In genomic region chr15:88653200-88654064, GRCh38 we compare ENCODE assay signal across 16 cellular contexts. TPM values are rescaled to one million over a fixed set of nuclear protein-coding genes. Genes with fewer than 3 reads are reported as not detected.
A peak's percentile ranks its signal among the peaks of the same experiment; 100 is the strongest.
DNase-seq lines count a peak whose midpoint lies in the region; ATAC-seq, FAIRE-seq and TF ChIP-seq lines count a peak whose summit lies in the region.
"Had no signal": no experiment of that assay in that cellular context is flagged by ENCODE, and none has a peak within 500 bp of the region (broad histone marks: within the 10 kb centered on the region; RNA-seq: fewer than 3 reads in every experiment).

No MANE protein-coding gene starts in this region.

- FAIRE-seq in D721Med (lab: Jason Lieb, UNC): no peak
- FAIRE-seq: GM19239, TTC549 had no signal

- H3K27ac Mint-ChIP-seq in CD4-positive, CD25-positive, alpha-beta regulatory T cell: peak overlapping the region; percentile 84 to 92 (median 89)
- peak overlapping the region; percentile 79 for H3K27ac Mint-ChIP-seq in activated naive CD8-positive, alpha-beta T cell treated with anti-CD3 and anti-CD28 coated beads, Interleukin-2, amount 10 ng/mL, durations not matched to agents 7 days and 5 days

- peak overlapping the region in 1 of 4 donors; percentile 46 for H3K4me3 Mint-ChIP-seq in CD4-positive, CD25-positive, alpha-beta regulatory T cell
- no peak overlapping the region for H3K4me3 Mint-ChIP-seq in activated naive CD8-positive, alpha-beta T cell treated with anti-CD3 and anti-CD28 coated beads, Interleukin-2, amount 10 ng/mL, durations not matched to agents 7 days and 5 days

- peaks cover 9 to 90% (median 54%) of the 10 kb centered on the region in 4 donors for H3K4me1 Mint-ChIP-seq in CD4-positive, CD25-positive, alpha-beta regulatory T cell
- peaks cover 48% of the 10 kb centered on the region for H3K4me1 Mint-ChIP-seq in activated naive CD8-positive, alpha-beta T cell treated with anti-CD3 and anti-CD28 coated beads, Interleukin-2, amount 10 ng/mL, durations not matched to agents 7 days and 5 days

- DNase-seq in CD4-positive, CD25-positive, alpha-beta regulatory T cell: no peak
- DNase-seq in activated naive CD8-positive, alpha-beta T cell treated with anti-CD3 and anti-CD28 coated beads, Interleukin-2, amount 10 ng/mL, durations not matched to agents 7 days and 5 days: no peak
- DNase-seq in mesenteric fat pad (ENCODE audit: low spot score) (peak; percentile 60), NCI-H524 treated with DMSO at 0.1 percent for 48 hours (lab: John Stamatoyannopoulos, UW) (no peak), D721Med (ENCODE audit: insufficient read length, low spot score) (no peak)
- DNase-seq: brain microvascular endothelial cell; C1 segment of cervical spinal cord; glutamatergic neuron; retina; SHP77 treated with DMSO at 0.1 percent for 48 hours; stimulated activated CD4-positive, alpha-beta T cell treated with anti-CD3 and anti-CD28 coated beads, Interleukin-2, amount 100 ng/mL, for 24 hours had no signal

- peaks cover 41% of the 10 kb centered on the region for H3K36me3 ChIP-seq in CD4-positive, CD25-positive, alpha-beta regulatory T cell (ENCODE audit: control insufficient read depth, insufficient read depth, low read length)
- H3K36me3 ChIP-seq: brain microvascular endothelial cell had no signal

- no peaks in the 10 kb centered on the region for H3K9me3 Mint-ChIP-seq in CD4-positive, CD25-positive, alpha-beta regulatory T cell
- H3K9me3 Mint-ChIP-seq in activated naive CD8-positive, alpha-beta T cell treated with anti-CD3 and anti-CD28 coated beads, Interleukin-2, amount 10 ng/mL, durations not matched to agents 7 days and 5 days: no peaks in the 10 kb centered on the region

- H3K4me1 ChIP-seq in CD4-positive, CD25-positive, alpha-beta regulatory T cell (ENCODE audit: control insufficient read depth, insufficient read depth, low read length, poor library complexity, severe bottlenecking): peaks cover 81% of the 10 kb centered on the region

- no peaks in the 10 kb centered on the region for H3K9me3 ChIP-seq in CD4-positive, CD25-positive, alpha-beta regulatory T cell (ENCODE audit: control insufficient read depth in 2 of 2, low read length in 2 of 2)

- no peak overlapping the region for H3K4me3 ChIP-seq in CD4-positive, CD25-positive, alpha-beta regulatory T cell (ENCODE audit: low read depth, low read length)

- H3K27ac ChIP-seq in CD4-positive, CD25-positive, alpha-beta regulatory T cell (ENCODE audit: insufficient read depth, low read length, poor library complexity, severe bottlenecking): peak overlapping the region; percentile 25
- H3K27ac ChIP-seq: brain microvascular endothelial cell had no signal

- POLR2A ChIA-PET in activated naive CD8-positive, alpha-beta T cell treated with anti-CD3 and anti-CD28 coated beads, Interleukin-2, amount 10 ng/mL, durations not matched to agents 7 days and 5 days (lab: Charles Lee): interaction anchor here (1.1 to 1.2 kb wide), 2 partner anchors 17 to 31 kb away, joined by 3 read pairs; no protein-coding TSS in a partner anchor

- H3K36me3 Mint-ChIP-seq in CD4-positive, CD25-positive, alpha-beta regulatory T cell: peaks cover 27% of the 10 kb centered on the region
- peaks cover 17% of the 10 kb centered on the region for H3K36me3 Mint-ChIP-seq in activated naive CD8-positive, alpha-beta T cell treated with anti-CD3 and anti-CD28 coated beads, Interleukin-2, amount 10 ng/mL, durations not matched to agents 7 days and 5 days

- no peaks in the 10 kb centered on the region for H3K27me3 ChIP-seq in CD4-positive, CD25-positive, alpha-beta regulatory T cell (ENCODE audit: control insufficient read depth, insufficient read depth, low read length)
- H3K27me3 ChIP-seq: brain microvascular endothelial cell had no signal

- TF ChIP-seq CTCF in D721Med (IDR thresholded peaks at IDR 0.05; ENCODE audit: insufficient read depth, missing control alignments): no peak

- no peaks in the 10 kb centered on the region for H3K27me3 Mint-ChIP-seq in CD4-positive, CD25-positive, alpha-beta regulatory T cell
- no peaks in the 10 kb centered on the region for H3K27me3 Mint-ChIP-seq in activated naive CD8-positive, alpha-beta T cell treated with anti-CD3 and anti-CD28 coated beads, Interleukin-2, amount 10 ng/mL, durations not matched to agents 7 days and 5 days

- ATAC-seq in CD4-positive, CD25-positive, alpha-beta regulatory T cell (ENCODE audit: low read depth in 2 of 2): no peak
- no peak for ATAC-seq in activated naive CD8-positive, alpha-beta T cell treated with anti-CD3 and anti-CD28 coated beads, Interleukin-2, amount 10 ng/mL, durations not matched to agents 7 days and 5 days (ENCODE audit: low read depth)
- no peak for ATAC-seq in GM21825 (IDR thresholded peaks at IDR 0.05; ENCODE audit: unreplicated experiment)
- no peak for ATAC-seq in GM18867 (IDR thresholded peaks at IDR 0.05; ENCODE audit: unreplicated experiment)

- TF ChIP-seq POLR2A in GM15510 (IDR thresholded peaks at IDR 0.05; ENCODE audit: borderline replicate concordance, extremely low read depth, insufficient read length): peak; percentile 12

RNA-seq across cellular contexts. Expression of gene ISG20, which starts 14.6 kb away (rescaled TPM):
- total RNA-seq in CD4-positive, CD25-positive, alpha-beta regulatory T cell: 257 TPM
- 100 to 1,000 TPM; 724 to 832 (median 792) TPM for polyA plus RNA-seq in CD4-positive, CD25-positive, alpha-beta regulatory T cell
- 100 to 1,000 TPM; 209 to 215 TPM for total RNA-seq in activated naive CD8-positive, alpha-beta T cell treated with anti-CD3 and anti-CD28 coated beads, Interleukin-2, amount 10 ng/mL, durations not matched to agents 7 days and 5 days
- total RNA-seq in mesenteric fat pad: 16.2 TPM

RNA-seq across cellular contexts. Expression of gene AEN, which starts 32.3 kb away (rescaled TPM):
- 52.4 TPM for total RNA-seq in CD4-positive, CD25-positive, alpha-beta regulatory T cell
- polyA plus RNA-seq in CD4-positive, CD25-positive, alpha-beta regulatory T cell: 10 to 100 TPM; 28.7 to 37.7 (median 35.4) TPM
- total RNA-seq in activated naive CD8-positive, alpha-beta T cell treated with anti-CD3 and anti-CD28 coated beads, Interleukin-2, amount 10 ng/mL, durations not matched to agents 7 days and 5 days: 10 to 100 TPM; 38.2 to 42.5 TPM
- total RNA-seq in mesenteric fat pad: 23.3 TPM

Comparison
In these comparisons a context has a peak if more than half of its experiments do, and no peak if none do; other contexts are left out.
1. RNA of gene ISG20, which starts 14.6 kb away (total RNA-seq): 257 TPM in CD4-positive, CD25-positive, alpha-beta regulatory T cell (single experiment) and 209 to 215 TPM in activated naive CD8-positive, alpha-beta T cell treated with anti-CD3 and anti-CD28 coated beads, Interleukin-2, amount 10 ng/mL, durations not matched to agents 7 days and 5 days; 16.2 TPM in mesenteric fat pad (single experiment); every median in the first group is over 10 times any median in the second.